In genomic region chr9:124810513-124811355, GRCh38 we compare ENCODE assay signal across 13 cellular contexts. TPM values are rescaled to one million over a fixed set of nuclear protein-coding genes. Genes with fewer than 3 reads are reported as not detected.
DNase-seq lines count a peak whose midpoint lies in the region; ATAC-seq, FAIRE-seq and TF ChIP-seq lines count a peak whose summit lies in the region.
"Had no signal": no experiment of that assay in that cellular context is flagged by ENCODE, and none has a peak within 500 bp of the region (broad histone marks: within the 10 kb centered on the region; RNA-seq: fewer than 3 reads in every experiment).

No MANE protein-coding gene starts in this region.

- in situ Hi-C loops in HepG2 (cut with HindIII; ENCODE audit: extremely low pct_ligation_motif_present, low pct_unique_long_range_greater_than_20kb): no loop called here

- H3K4me3 ChIP-seq in ectodermal cell (ENCODE audit: insufficient read depth, low read depth, low read length): no peak overlapping the region
- H3K4me3 ChIP-seq in HepG2 (replicated peaks in 1 of 3; ENCODE audit: insufficient read depth in 1 of 3, low read depth in 2 of 3, low read length in 3 of 3): peak overlapping the region in 2 of 3 experiments; percentile 36 to 59; a peak in 4 of 6 replicates
- no peak overlapping the region for H3K4me3 ChIP-seq in uterus
- no peak overlapping the region for H3K4me3 ChIP-seq in Peyer's patch
- H3K4me3 ChIP-seq in CD4-positive, alpha-beta memory T cell (ENCODE audit: low read length in 2 of 2): no peak overlapping the region

- intact Hi-C loops in Right ventricle myocardium inferior (cut with DNase I): no loop called here
- intact Hi-C loops in cardiac septum (cut with DNase I): no loop called here
- intact Hi-C loops in HepG2 (cut with micrococcal nuclease; ENCODE audit: unreplicated experiment): no loop called here
- intact Hi-C loops in uterus (cut with DNase I; ENCODE audit: low total_unique reads): no loop called here
- intact Hi-C loops in activated CD4-positive, alpha-beta T cell treated with anti-CD3 and anti-CD28 coated beads, Interleukin-2, amount 10 ng/mL, durations not matched to agents 24 days and 14 days (cut with micrococcal nuclease): no loop called here
- intact Hi-C loops in CD4-positive, alpha-beta memory T cell (cut with micrococcal nuclease): no loop called here

- CTCF ChIA-PET in HepG2 (lab: Yijun Ruan, JAX; ENCODE audit: low intra/inter-chr PET ratio, low total read pairs): no interaction called here
- CTCF ChIA-PET in CD4-positive, alpha-beta memory T cell (lab: Charles Lee; ENCODE audit: partially characterized antibody): no interaction called here

- H3K27me3 Mint-ChIP-seq in activated CD4-positive, alpha-beta T cell treated with anti-CD3 and anti-CD28 coated beads, Interleukin-2, amount 10 ng/mL, durations not matched to agents 24 days and 14 days: peaks cover 3% of the 10 kb centered on the region
- H3K27me3 Mint-ChIP-seq in CD4-positive, alpha-beta memory T cell: peaks cover 0 to 2% of the 10 kb centered on the region in 2 donors
- H3K27me3 Mint-ChIP-seq: stimulated activated naive CD8-positive, alpha-beta T cell treated with anti-CD3 and anti-CD28 coated beads, Interleukin-15, amount 100 ng/mL, for 72 hours had no signal

- no peaks in the 10 kb centered on the region for H3K79me2 ChIP-seq in HepG2 (ENCODE audit: insufficient read depth, low read length)

- H3K4me3 Mint-ChIP-seq in activated CD4-positive, alpha-beta T cell treated with anti-CD3 and anti-CD28 coated beads, Interleukin-2, amount 10 ng/mL, durations not matched to agents 24 days and 14 days: no peak overlapping the region
- H3K4me3 Mint-ChIP-seq in CD4-positive, alpha-beta memory T cell: no peak overlapping the region
- H3K4me3 Mint-ChIP-seq: stimulated activated naive CD8-positive, alpha-beta T cell treated with anti-CD3 and anti-CD28 coated beads, Interleukin-15, amount 100 ng/mL, for 72 hours had no signal

- no peak for FAIRE-seq in HepG2 (lab: Jason Lieb, UNC)
- FAIRE-seq: A204.1 had no signal

- POLR2A ChIA-PET in HepG2 (lab: Yijun Ruan, JAX): interaction anchor here (0.6 to 4.7 kb wide), 7 partner anchors 8 to 48 kb away, joined by 3 to 28 read pairs (median 3); no protein-coding TSS in a partner anchor
- POLR2A ChIA-PET in CD4-positive, alpha-beta memory T cell (lab: Charles Lee; ENCODE audit: partially characterized antibody): no interaction called here

- no peak overlapping the region for H2AFZ ChIP-seq in HepG2 (ENCODE audit: low read length)

- no TSS peak for BruUV-seq in HepG2 (replicated peaks; lab: Mats Ljungman, UMichigan)

- TF ChIP-seq CTCF in HepG2 (CRISPR knock-in tag; IDR thresholded peaks at IDR 0.05) (peak; percentile 46), uterus (IDR thresholded peaks at IDR 0.05) (no peak), Peyer's patch (IDR thresholded peaks at IDR 0.05) (no peak)

- H3K9ac ChIP-seq in HepG2 (ENCODE audit: insufficient read depth, low read depth, low read length): no peak overlapping the region; the same call in 1 of the 2 replicates

- H3K9me3 Mint-ChIP-seq in activated CD4-positive, alpha-beta T cell treated with anti-CD3 and anti-CD28 coated beads, Interleukin-2, amount 10 ng/mL, durations not matched to agents 24 days and 14 days: no peaks in the 10 kb centered on the region
- no peaks in the 10 kb centered on the region for H3K9me3 Mint-ChIP-seq in CD4-positive, alpha-beta memory T cell
- H3K9me3 Mint-ChIP-seq: stimulated activated naive CD8-positive, alpha-beta T cell treated with anti-CD3 and anti-CD28 coated beads, Interleukin-15, amount 100 ng/mL, for 72 hours had no signal

- ATAC-seq in Right ventricle myocardium inferior (peak; percentile 29), HepG2 (peak; percentile 88)
- ATAC-seq: stimulated activated naive CD8-positive, alpha-beta T cell treated with anti-CD3 and anti-CD28 coated beads, Interleukin-15, amount 100 ng/mL, for 72 hours had no signal

- H3K27ac ChIP-seq in ectodermal cell (ENCODE audit: insufficient read depth, low read depth, low read length, poor library complexity, severe bottlenecking) (peak overlapping the region; percentile 79), HepG2 (ENCODE audit: extremely low read length, insufficient read depth, low read length) (no peak overlapping the region), uterus (peak overlapping the region; percentile 84 to 89), Peyer's patch (peak overlapping the region in 2 of 4 donors; percentile 19 to 41)
- H3K27ac ChIP-seq in CD4-positive, alpha-beta memory T cell (ENCODE audit: low read depth, low read length): no peak overlapping the region

- H3K27me3 ChIP-seq in ectodermal cell (ENCODE audit: control insufficient read depth, insufficient read depth, low read length, poor library complexity, severe bottlenecking) (no peaks in the 10 kb centered on the region), HepG2 (ENCODE audit: control insufficient read depth in 1 of 2, insufficient read depth in 2 of 2, low read length in 2 of 2) (no peaks in the 10 kb centered on the region), uterus (no peaks in the 10 kb centered on the region), Peyer's patch (no peaks in the 10 kb centered on the region)
- no peaks in the 10 kb centered on the region for H3K27me3 ChIP-seq in CD4-positive, alpha-beta memory T cell (ENCODE audit: insufficient read depth, low read length)

- H3K36me3 ChIP-seq in ectodermal cell (ENCODE audit: control insufficient read depth, insufficient read depth, low read length): no peaks in the 10 kb centered on the region
- H3K36me3 ChIP-seq in HepG2 (replicated peaks in 1 of 2; ENCODE audit: control insufficient read depth in 1 of 2, insufficient read depth in 2 of 2, low read length in 2 of 2): no peaks in the 10 kb centered on the region
- H3K36me3 ChIP-seq in uterus: no peaks in the 10 kb centered on the region
- no peaks in the 10 kb centered on the region for H3K36me3 ChIP-seq in Peyer's patch
- no peaks in the 10 kb centered on the region for H3K36me3 ChIP-seq in CD4-positive, alpha-beta memory T cell (ENCODE audit: insufficient read depth, low read length)

- DNase-seq in Right ventricle myocardium inferior (ENCODE audit: missing footprints) (no peak), cardiac septum (ENCODE audit: low spot score) (no peak), HepG2 (ENCODE audit: low spot score) (peak; percentile 65), uterus (no peak), Peyer's patch (no peak)
- DNase-seq in activated CD4-positive, alpha-beta T cell treated with anti-CD3 and anti-CD28 coated beads, Interleukin-2, amount 10 ng/mL, durations not matched to agents 24 days and 14 days: no peak
- DNase-seq in CD4-positive, alpha-beta memory T cell: no peak
- DNase-seq: activated effector memory CD4-positive, alpha-beta T cell treated with Interleukin-2 at 50 U/mL for 16 hours; NK-92 treated with Interleukin-12 subunit alpha and Interleukin-12 subunit beta, amount 100 ng/mL, for 24 hours; stimulated activated naive CD8-positive, alpha-beta T cell treated with anti-CD3 and anti-CD28 coated beads, Interleukin-15, amount 100 ng/mL, for 72 hours had no signal

- no peak overlapping the region for H3K27ac Mint-ChIP-seq in activated CD4-positive, alpha-beta T cell treated with anti-CD3 and anti-CD28 coated beads, Interleukin-2, amount 10 ng/mL, durations not matched to agents 24 days and 14 days
- H3K27ac Mint-ChIP-seq in CD4-positive, alpha-beta memory T cell: no peak overlapping the region

- 0 out of 2 replicates have a peak, but pooled peaks have one; percentile 4 for TF ChIP-seq RAD21 in HepG2 (CRISPR knock-in tag; IDR thresholded peaks at IDR 0.05)

- H3K4me2 ChIP-seq in HepG2 (ENCODE audit: low read depth, low read length): peak overlapping the region; percentile 62

- H4K20me1 ChIP-seq in HepG2 (ENCODE audit: insufficient read depth, low read length): no peaks in the 10 kb centered on the region

- H3K4me1 ChIP-seq in ectodermal cell (ENCODE audit: control insufficient read depth, insufficient read depth, low read length) (peaks cover 32% of the 10 kb centered on the region), HepG2 (ENCODE audit: insufficient read depth, low read length) (peaks cover 45% of the 10 kb centered on the region), uterus (peaks cover 0 to 10% of the 10 kb centered on the region in 2 donors), Peyer's patch (peaks cover 0 to 6% (median 0%) of the 10 kb centered on the region in 4 donors)
- no peaks in the 10 kb centered on the region for H3K4me1 ChIP-seq in CD4-positive, alpha-beta memory T cell (ENCODE audit: insufficient read depth, low read length)

- no peaks in the 10 kb centered on the region for H3K36me3 Mint-ChIP-seq in activated CD4-positive, alpha-beta T cell treated with anti-CD3 and anti-CD28 coated beads, Interleukin-2, amount 10 ng/mL, durations not matched to agents 24 days and 14 days (ENCODE audit: low read depth)
- H3K36me3 Mint-ChIP-seq in CD4-positive, alpha-beta memory T cell: no peaks in the 10 kb centered on the region

- WGBS in ectodermal cell, 2 experiments: 34 to 37% methylated on average over 14 of the region's 14 CpGs
- WGBS in HepG2 (ENCODE audit: low lambda C conversion rate): 10% methylated on average over 14 of the region's 14 CpGs

- H3K4me1 Mint-ChIP-seq in activated CD4-positive, alpha-beta T cell treated with anti-CD3 and anti-CD28 coated beads, Interleukin-2, amount 10 ng/mL, durations not matched to agents 24 days and 14 days: peaks cover 2% of the 10 kb centered on the region
- H3K4me1 Mint-ChIP-seq in CD4-positive, alpha-beta memory T cell: no peaks in the 10 kb centered on the region

- TF ChIP-seq EP300 in HepG2 (IDR thresholded peaks at IDR 0.05; ENCODE audit: low read depth in 2 of 2, low read length in 2 of 2) (no peak), HepG2 (CRISPR knock-in tag; IDR thresholded peaks at IDR 0.05; ENCODE audit: borderline replicate concordance) (no peak)

- H3K9me3 ChIP-seq in ectodermal cell (ENCODE audit: control insufficient read depth, low read length) (no peaks in the 10 kb centered on the region), HepG2 (ENCODE audit: low read length) (no peaks in the 10 kb centered on the region), uterus (no peaks in the 10 kb centered on the region), Peyer's patch (no peaks in the 10 kb centered on the region)
- no peaks in the 10 kb centered on the region for H3K9me3 ChIP-seq in CD4-positive, alpha-beta memory T cell (ENCODE audit: control insufficient read depth in 1 of 2, low read length in 2 of 2)

- no peak for TF ChIP-seq POLR2A in HepG2 (IDR thresholded peaks at IDR 0.05; ENCODE audit: insufficient read depth in 1 of 2, low read depth in 2 of 2, low read length in 2 of 2)
- TF ChIP-seq POLR2A in uterus (IDR thresholded peaks at IDR 0.05): no peak
- TF ChIP-seq POLR2A in Peyer's patch (IDR thresholded peaks at IDR 0.05): no peak

RNA-seq across cellular contexts. Expression of gene OLFML2A, which starts 33.8 kb away (rescaled TPM):
- total RNA-seq in Right ventricle myocardium inferior (27.3 TPM), cardiac septum (46.4 TPM), HepG2 (2016; rRNA removed; fragmentation: Illumina TruSeq; extraction: Trizol) (0.02 TPM in 1 of 2 replicates, not detected in the other), uterus (10 to 100 TPM; 21.3 to 86.5 (median 71.8) TPM), Peyer's patch (10 to 100 TPM in 1 of 4 donors, 1 to 10 TPM in 2, under 1 TPM in 1; 0.88 to 10.0 (median 8.7) TPM)
- 9.5 TPM for polyA plus RNA-seq in ectodermal cell (2013, experiment 1 of 4)
- 8.0 TPM for polyA plus RNA-seq in ectodermal cell (2013, experiment 2 of 4)
- polyA plus RNA-seq in ectodermal cell (2013, experiment 3 of 4): 6.0 TPM
- 5.8 TPM for polyA plus RNA-seq in ectodermal cell (2013, experiment 4 of 4)
- total RNA-seq in HepG2 (2016; cell fraction: cytosol; rRNA removed; fragmentation: Illumina TruSeq; extraction: Trizol; ENCODE audit: low read depth): under 0.01 and 0.09 TPM in 2 replicates
- 0.02 TPM in 1 of 2 replicates, not detected in the other for total RNA-seq in HepG2 (2016; cell fraction: insoluble cytoplasmic fraction; rRNA removed; fragmentation: Illumina TruSeq; extraction: Trizol)
- 0.03 TPM in 2 replicates for total RNA-seq in HepG2 (2016; cell fraction: membrane; rRNA removed; fragmentation: Illumina TruSeq; extraction: Trizol)
- total RNA-seq in HepG2 (2016; cell fraction: nucleus; rRNA removed; fragmentation: Illumina TruSeq; extraction: Trizol): 0.06 and 0.09 TPM in 2 replicates
- 0.01 and 0.04 TPM in 2 replicates for polyA plus RNA-seq in HepG2 (2011; rRNA removed)
- 0.03 and 0.04 TPM in 2 replicates for polyA plus RNA-seq in HepG2 (2011; cell fraction: cytosol; rRNA removed)
- polyA plus RNA-seq in HepG2 (2011; cell fraction: nucleus; rRNA removed): 0.02 and 0.05 TPM in 2 replicates
- 0.01 TPM in 1 of 2 replicates, not detected in the other for polyA plus RNA-seq in HepG2 (2012)
- polyA plus RNA-seq in HepG2 (2016; cell fraction: cytosol; fragmentation: Illumina TruSeq; extraction: Trizol; ENCODE audit: low read depth): not detected in 2 replicates
- 0.03 TPM in 1 of 2 replicates, not detected in the other for polyA plus RNA-seq in HepG2 (2016; cell fraction: insoluble cytoplasmic fraction; fragmentation: Illumina TruSeq; extraction: Trizol; ENCODE audit: low read depth)
- polyA plus RNA-seq in HepG2 (2016; cell fraction: membrane; fragmentation: Illumina TruSeq; extraction: Trizol; ENCODE audit: low read depth): not detected in 2 replicates
- polyA plus RNA-seq in HepG2 (2016; cell fraction: nucleus; fragmentation: Illumina TruSeq; extraction: Trizol; ENCODE audit: insufficient read depth, low read depth): 0.07 TPM in 1 of 2 replicates, not detected in the other
- 0.08 and 2.8 TPM in 2 replicates for polyA minus RNA-seq in HepG2 (2011; rRNA and poly(A)+ RNA removed; ENCODE audit: low replicate concordance)
- polyA minus RNA-seq in HepG2 (2011; cell fraction: cytosol; rRNA and poly(A)+ RNA removed): 0.09 and 0.30 TPM in 2 replicates
- 0.12 and 0.26 TPM in 2 replicates for polyA minus RNA-seq in HepG2 (2011; cell fraction: nucleus; rRNA and poly(A)+ RNA removed)
- not detected in 2 replicates for total RNA-seq in activated CD4-positive, alpha-beta T cell treated with anti-CD3 and anti-CD28 coated beads, Interleukin-2, amount 10 ng/mL, durations not matched to agents 24 days and 14 days
- total RNA-seq in CD4-positive, alpha-beta memory T cell: not detected
- not detected for polyA plus RNA-seq in CD4-positive, alpha-beta memory T cell

RNA-seq across cellular contexts. Expression of gene NR6A1, which starts 39.6 kb away (rescaled TPM):
- total RNA-seq in Right ventricle myocardium inferior (1.2 TPM), cardiac septum (2.2 TPM), HepG2 (2016; rRNA removed; fragmentation: Illumina TruSeq; extraction: Trizol) (31.5 and 50.9 TPM in 2 replicates), uterus (1 to 10 TPM in 2 of 4 donors, under 1 TPM in 1, not detected in 1; under 0.01 to 2.6 (median 1.3) TPM), Peyer's patch (10 to 100 TPM; 10.7 to 43.0 (median 28.1) TPM)
- 247 TPM for polyA plus RNA-seq in ectodermal cell (2013, experiment 1 of 4)
- 281 TPM for polyA plus RNA-seq in ectodermal cell (2013, experiment 2 of 4)
- polyA plus RNA-seq in ectodermal cell (2013, experiment 3 of 4): 175 TPM
- 190 TPM for polyA plus RNA-seq in ectodermal cell (2013, experiment 4 of 4)
- total RNA-seq in HepG2 (2016; cell fraction: cytosol; rRNA removed; fragmentation: Illumina TruSeq; extraction: Trizol; ENCODE audit: low read depth): 10.7 and 12.1 TPM in 2 replicates
- 28.3 and 52.2 TPM in 2 replicates for total RNA-seq in HepG2 (2016; cell fraction: insoluble cytoplasmic fraction; rRNA removed; fragmentation: Illumina TruSeq; extraction: Trizol)
- 36.7 and 36.8 TPM in 2 replicates for total RNA-seq in HepG2 (2016; cell fraction: membrane; rRNA removed; fragmentation: Illumina TruSeq; extraction: Trizol)
- total RNA-seq in HepG2 (2016; cell fraction: nucleus; rRNA removed; fragmentation: Illumina TruSeq; extraction: Trizol): 24.3 and 28.3 TPM in 2 replicates
- 19.7 and 28.1 TPM in 2 replicates for polyA plus RNA-seq in HepG2 (2011; rRNA removed)
- polyA plus RNA-seq in HepG2 (2011; cell fraction: cytosol; rRNA removed): 15.0 and 17.4 TPM in 2 replicates
- polyA plus RNA-seq in HepG2 (2011; cell fraction: nucleus; rRNA removed): 18.1 and 19.3 TPM in 2 replicates
- 12.1 and 12.8 TPM in 2 replicates for polyA plus RNA-seq in HepG2 (2012)
- 4.2 and 4.9 TPM in 2 replicates for polyA plus RNA-seq in HepG2 (2016; cell fraction: cytosol; fragmentation: Illumina TruSeq; extraction: Trizol; ENCODE audit: low read depth)
- polyA plus RNA-seq in HepG2 (2016; cell fraction: insoluble cytoplasmic fraction; fragmentation: Illumina TruSeq; extraction: Trizol; ENCODE audit: low read depth): 20.4 and 24.5 TPM in 2 replicates
- 8.8 and 10.3 TPM in 2 replicates for polyA plus RNA-seq in HepG2 (2016; cell fraction: membrane; fragmentation: Illumina TruSeq; extraction: Trizol; ENCODE audit: low read depth)
- polyA plus RNA-seq in HepG2 (2016; cell fraction: nucleus; fragmentation: Illumina TruSeq; extraction: Trizol; ENCODE audit: insufficient read depth, low read depth): 21.9 and 25.3 TPM in 2 replicates
- 13.7 and 123 TPM in 2 replicates for polyA minus RNA-seq in HepG2 (2011; rRNA and poly(A)+ RNA removed; ENCODE audit: low replicate concordance)
- 35.0 and 40.7 TPM in 2 replicates for polyA minus RNA-seq in HepG2 (2011; cell fraction: cytosol; rRNA and poly(A)+ RNA removed)
- polyA minus RNA-seq in HepG2 (2011; cell fraction: nucleus; rRNA and poly(A)+ RNA removed): 26.1 and 27.2 TPM in 2 replicates
- total RNA-seq in activated CD4-positive, alpha-beta T cell treated with anti-CD3 and anti-CD28 coated beads, Interleukin-2, amount 10 ng/mL, durations not matched to agents 24 days and 14 days: 2.3 and 2.7 TPM in 2 replicates
- total RNA-seq in CD4-positive, alpha-beta memory T cell: under 1 TPM in 1 of 2 experiments, not detected in 1; 0.06 TPM
- not detected for polyA plus RNA-seq in CD4-positive, alpha-beta memory T cell

RNA-seq across cellular contexts. Expression of gene WDR38, which starts 42.5 kb away (rescaled TPM):
- total RNA-seq in Right ventricle myocardium inferior: not detected
- not detected for total RNA-seq in cardiac septum
- polyA plus RNA-seq in ectodermal cell (2013, experiment 1 of 4): not detected
- not detected for polyA plus RNA-seq in ectodermal cell (2013, experiment 2 of 4)
- not detected for polyA plus RNA-seq in ectodermal cell (2013, experiment 3 of 4)
- not detected for polyA plus RNA-seq in ectodermal cell (2013, experiment 4 of 4)
- not detected in 2 replicates for total RNA-seq in HepG2 (2016; rRNA removed; fragmentation: Illumina TruSeq; extraction: Trizol)
- not detected in 2 replicates for total RNA-seq in HepG2 (2016; cell fraction: cytosol; rRNA removed; fragmentation: Illumina TruSeq; extraction: Trizol; ENCODE audit: low read depth)
- total RNA-seq in HepG2 (2016; cell fraction: insoluble cytoplasmic fraction; rRNA removed; fragmentation: Illumina TruSeq; extraction: Trizol): not detected in 2 replicates
- total RNA-seq in HepG2 (2016; cell fraction: membrane; rRNA removed; fragmentation: Illumina TruSeq; extraction: Trizol): not detected in 2 replicates
- not detected in 2 replicates for total RNA-seq in HepG2 (2016; cell fraction: nucleus; rRNA removed; fragmentation: Illumina TruSeq; extraction: Trizol)
- not detected in 2 replicates for polyA plus RNA-seq in HepG2 (2011; rRNA removed)
- polyA plus RNA-seq in HepG2 (2011; cell fraction: cytosol; rRNA removed): not detected in 2 replicates
- polyA plus RNA-seq in HepG2 (2011; cell fraction: nucleus; rRNA removed): not detected in 2 replicates
- 0.11 TPM in 1 of 2 replicates, not detected in the other for polyA plus RNA-seq in HepG2 (2012)
- not detected in 2 replicates for polyA plus RNA-seq in HepG2 (2016; cell fraction: cytosol; fragmentation: Illumina TruSeq; extraction: Trizol; ENCODE audit: low read depth)
- not detected in 2 replicates for polyA plus RNA-seq in HepG2 (2016; cell fraction: insoluble cytoplasmic fraction; fragmentation: Illumina TruSeq; extraction: Trizol; ENCODE audit: low read depth)
- not detected in 2 replicates for polyA plus RNA-seq in HepG2 (2016; cell fraction: membrane; fragmentation: Illumina TruSeq; extraction: Trizol; ENCODE audit: low read depth)
- not detected in 2 replicates for polyA plus RNA-seq in HepG2 (2016; cell fraction: nucleus; fragmentation: Illumina TruSeq; extraction: Trizol; ENCODE audit: insufficient read depth, low read depth)
- polyA minus RNA-seq in HepG2 (2011; rRNA and poly(A)+ RNA removed; ENCODE audit: low replicate concordance): not detected in 2 replicates
- polyA minus RNA-seq in HepG2 (2011; cell fraction: cytosol; rRNA and poly(A)+ RNA removed): not detected in 2 replicates
- polyA minus RNA-seq in HepG2 (2011; cell fraction: nucleus; rRNA and poly(A)+ RNA removed): not detected in 2 replicates
- total RNA-seq in uterus: 1 to 10 TPM in 1 of 4 donors, under 1 TPM in 1, not detected in 2; 0.79 to 1.9 TPM
- not detected for total RNA-seq in Peyer's patch
- not detected in 2 replicates for total RNA-seq in activated CD4-positive, alpha-beta T cell treated with anti-CD3 and anti-CD28 coated beads, Interleukin-2, amount 10 ng/mL, durations not matched to agents 24 days and 14 days
- not detected for total RNA-seq in CD4-positive, alpha-beta memory T cell
- not detected for polyA plus RNA-seq in CD4-positive, alpha-beta memory T cell
- total RNA-seq: mucosa of gallbladder had no signal

RNA-seq across cellular contexts. Expression of gene RPL35, which starts 51.0 kb away (rescaled TPM):
- 752 TPM for total RNA-seq in Right ventricle myocardium inferior
- 610 TPM for total RNA-seq in cardiac septum
- 2,080 TPM for polyA plus RNA-seq in ectodermal cell (2013, experiment 1 of 4)
- polyA plus RNA-seq in ectodermal cell (2013, experiment 2 of 4): 1,899 TPM
- 2,122 TPM for polyA plus RNA-seq in ectodermal cell (2013, experiment 3 of 4)
- polyA plus RNA-seq in ectodermal cell (2013, experiment 4 of 4): 2,198 TPM
- 2,153 and 2,627 TPM in 2 replicates for total RNA-seq in HepG2 (2016; rRNA removed; fragmentation: Illumina TruSeq; extraction: Trizol)
- total RNA-seq in HepG2 (2016; cell fraction: cytosol; rRNA removed; fragmentation: Illumina TruSeq; extraction: Trizol; ENCODE audit: low read depth): 3,385 and 3,407 TPM in 2 replicates
- 2,139 and 2,989 TPM in 2 replicates for total RNA-seq in HepG2 (2016; cell fraction: insoluble cytoplasmic fraction; rRNA removed; fragmentation: Illumina TruSeq; extraction: Trizol)
- 3,807 and 4,143 TPM in 2 replicates for total RNA-seq in HepG2 (2016; cell fraction: membrane; rRNA removed; fragmentation: Illumina TruSeq; extraction: Trizol)
- total RNA-seq in HepG2 (2016; cell fraction: nucleus; rRNA removed; fragmentation: Illumina TruSeq; extraction: Trizol): 683 and 708 TPM in 2 replicates
- 2,935 and 3,116 TPM in 2 replicates for polyA plus RNA-seq in HepG2 (2011; rRNA removed)
- polyA plus RNA-seq in HepG2 (2011; cell fraction: cytosol; rRNA removed): 2,953 and 3,054 TPM in 2 replicates
- polyA plus RNA-seq in HepG2 (2011; cell fraction: nucleus; rRNA removed): 616 and 803 TPM in 2 replicates
- 2,083 and 2,112 TPM in 2 replicates for polyA plus RNA-seq in HepG2 (2012)
- 3,684 and 3,704 TPM in 2 replicates for polyA plus RNA-seq in HepG2 (2016; cell fraction: cytosol; fragmentation: Illumina TruSeq; extraction: Trizol; ENCODE audit: low read depth)
- 2,597 and 2,813 TPM in 2 replicates for polyA plus RNA-seq in HepG2 (2016; cell fraction: insoluble cytoplasmic fraction; fragmentation: Illumina TruSeq; extraction: Trizol; ENCODE audit: low read depth)
- polyA plus RNA-seq in HepG2 (2016; cell fraction: membrane; fragmentation: Illumina TruSeq; extraction: Trizol; ENCODE audit: low read depth): 3,334 and 3,770 TPM in 2 replicates
- 1,227 and 1,286 TPM in 2 replicates for polyA plus RNA-seq in HepG2 (2016; cell fraction: nucleus; fragmentation: Illumina TruSeq; extraction: Trizol; ENCODE audit: insufficient read depth, low read depth)
- polyA minus RNA-seq in HepG2 (2011; rRNA and poly(A)+ RNA removed; ENCODE audit: low replicate concordance): 387 and 1,363 TPM in 2 replicates
- 205 and 223 TPM in 2 replicates for polyA minus RNA-seq in HepG2 (2011; cell fraction: cytosol; rRNA and poly(A)+ RNA removed)
- 118 and 163 TPM in 2 replicates for polyA minus RNA-seq in HepG2 (2011; cell fraction: nucleus; rRNA and poly(A)+ RNA removed)
- 1,000 to 10,000 TPM in 3 of 4 donors, 100 to 1,000 TPM in 1; 913 to 5,275 (median 2,170) TPM for total RNA-seq in uterus
- total RNA-seq in Peyer's patch: 1,000 to 10,000 TPM in 1 of 4 donors, 100 to 1,000 TPM in 3; 462 to 1,338 (median 588) TPM
- total RNA-seq in activated CD4-positive, alpha-beta T cell treated with anti-CD3 and anti-CD28 coated beads, Interleukin-2, amount 10 ng/mL, durations not matched to agents 24 days and 14 days: 1,878 and 1,905 TPM in 2 replicates
- total RNA-seq in CD4-positive, alpha-beta memory T cell: 1,000 to 10,000 TPM; 1,702 to 1,766 TPM
- polyA plus RNA-seq in CD4-positive, alpha-beta memory T cell: 1,000 to 10,000 TPM; 1,440 to 2,014 TPM

RNA-seq across cellular contexts. Expression of gene ARPC5L, which starts 51.2 kb away (rescaled TPM):
- total RNA-seq in Right ventricle myocardium inferior (41.8 TPM), cardiac septum (53.8 TPM), HepG2 (2016; rRNA removed; fragmentation: Illumina TruSeq; extraction: Trizol) (33.8 and 35.4 TPM in 2 replicates), uterus (10 to 100 TPM in 1 of 4 donors, 1 to 10 TPM in 3; 1.0 to 18.3 (median 5.6) TPM), Peyer's patch (10 to 100 TPM; 15.7 to 23.5 (median 18.0) TPM)
- 45.7 TPM for polyA plus RNA-seq in ectodermal cell (2013, experiment 1 of 4)
- polyA plus RNA-seq in ectodermal cell (2013, experiment 2 of 4): 46.7 TPM
- 37.3 TPM for polyA plus RNA-seq in ectodermal cell (2013, experiment 3 of 4)
- 39.4 TPM for polyA plus RNA-seq in ectodermal cell (2013, experiment 4 of 4)
- total RNA-seq in HepG2 (2016; cell fraction: cytosol; rRNA removed; fragmentation: Illumina TruSeq; extraction: Trizol; ENCODE audit: low read depth): 21.4 and 25.6 TPM in 2 replicates
- total RNA-seq in HepG2 (2016; cell fraction: insoluble cytoplasmic fraction; rRNA removed; fragmentation: Illumina TruSeq; extraction: Trizol): 32.9 and 34.8 TPM in 2 replicates
- 37.4 and 43.6 TPM in 2 replicates for total RNA-seq in HepG2 (2016; cell fraction: membrane; rRNA removed; fragmentation: Illumina TruSeq; extraction: Trizol)
- 17.1 and 19.2 TPM in 2 replicates for total RNA-seq in HepG2 (2016; cell fraction: nucleus; rRNA removed; fragmentation: Illumina TruSeq; extraction: Trizol)
- 23.6 and 29.9 TPM in 2 replicates for polyA plus RNA-seq in HepG2 (2011; rRNA removed)
- 24.8 and 25.8 TPM in 2 replicates for polyA plus RNA-seq in HepG2 (2011; cell fraction: cytosol; rRNA removed)
- 14.2 and 16.9 TPM in 2 replicates for polyA plus RNA-seq in HepG2 (2011; cell fraction: nucleus; rRNA removed)
- polyA plus RNA-seq in HepG2 (2012): 23.8 and 28.3 TPM in 2 replicates
- 38.1 and 45.8 TPM in 2 replicates for polyA plus RNA-seq in HepG2 (2016; cell fraction: cytosol; fragmentation: Illumina TruSeq; extraction: Trizol; ENCODE audit: low read depth)
- polyA plus RNA-seq in HepG2 (2016; cell fraction: insoluble cytoplasmic fraction; fragmentation: Illumina TruSeq; extraction: Trizol; ENCODE audit: low read depth): 52.1 and 52.2 TPM in 2 replicates
- polyA plus RNA-seq in HepG2 (2016; cell fraction: membrane; fragmentation: Illumina TruSeq; extraction: Trizol; ENCODE audit: low read depth): 48.0 and 55.5 TPM in 2 replicates
- polyA plus RNA-seq in HepG2 (2016; cell fraction: nucleus; fragmentation: Illumina TruSeq; extraction: Trizol; ENCODE audit: insufficient read depth, low read depth): 58.5 and 61.4 TPM in 2 replicates
- 9.0 and 35.1 TPM in 2 replicates for polyA minus RNA-seq in HepG2 (2011; rRNA and poly(A)+ RNA removed; ENCODE audit: low replicate concordance)
- 8.1 and 9.9 TPM in 2 replicates for polyA minus RNA-seq in HepG2 (2011; cell fraction: cytosol; rRNA and poly(A)+ RNA removed)
- 10.1 and 10.8 TPM in 2 replicates for polyA minus RNA-seq in HepG2 (2011; cell fraction: nucleus; rRNA and poly(A)+ RNA removed)
- total RNA-seq in activated CD4-positive, alpha-beta T cell treated with anti-CD3 and anti-CD28 coated beads, Interleukin-2, amount 10 ng/mL, durations not matched to agents 24 days and 14 days: 99.8 and 103 TPM in 2 replicates
- 10 to 100 TPM; 26.8 to 31.4 TPM for total RNA-seq in CD4-positive, alpha-beta memory T cell
- 10 to 100 TPM; 60.8 to 66.0 TPM for polyA plus RNA-seq in CD4-positive, alpha-beta memory T cell

Comparison
In these comparisons a context has a peak if more than half of its experiments do, and no peak if none do; other contexts are left out.
1. H3K27ac ChIP-seq: peak in ectodermal cell (single experiment) and uterus (2 of 2); none in HepG2 (single experiment) and CD4-positive, alpha-beta memory T cell (single experiment).
2. H3K4me3 ChIP-seq: peak in HepG2 (2 of 3); none in ectodermal cell (single experiment), uterus (0 of 2), Peyer's patch (0 of 4) and CD4-positive, alpha-beta memory T cell (0 of 2).